21 cellular contexts compared by ENCODE assay signal in genomic region chr10:740936-741431, GRCh38.
"Had no signal": no experiment of that assay in that cellular context is flagged by ENCODE, and none has a peak within 500 bp of the region (broad histone marks: within the 10 kb centered on the region; RNA-seq: fewer than 3 reads in every experiment).

No MANE protein-coding gene starts in this region.

- H3K9ac ChIP-seq: SK-N-SH had no signal

- DNase-seq: KBM-7, MV-4-11, NCI-H1048, NCI-H1105 treated with DMSO at 0.1 percent for 48 hours, NCI-H1417 treated with DMSO at 0.1 percent for 48 hours, NCI-H1694, NCI-H187 treated with DMSO at 0.1 percent for 48 hours, NCI-H2081, NCI-H2107, NCI-H2227 treated with DMSO at 0.1 percent for 48 hours, NCI-H526 treated with DMSO at 0.1 percent for 48 hours, NCI-H774, PC-3, SHP77, SK-N-SH, SW 1271, T-cell had no signal

- ATAC-seq: Panc1, PC-3, T-cell had no signal

- FAIRE-seq: HTR-8/SVneo had no signal

- H3K4me3 Mint-ChIP-seq: T-cell had no signal

- H3K27ac Mint-ChIP-seq: T-cell had no signal

- H3K9me3 ChIP-seq: SK-N-SH had no signal

- H3K4me1 Mint-ChIP-seq: T-cell had no signal

- H3K4me2 ChIP-seq: SK-N-SH had no signal

- H3K27ac ChIP-seq: HL-60, RWPE1 had no signal
